18 cellular contexts compared by ENCODE assay signal in genomic region chr3:155619118-155619915, GRCh38.
DNase-seq lines count a peak whose midpoint lies in the region; ATAC-seq, FAIRE-seq and TF ChIP-seq lines count a peak whose summit lies in the region.
"Had no signal": no experiment of that assay in that cellular context is flagged by ENCODE, and none has a peak within 500 bp of the region (broad histone marks: within the 10 kb centered on the region; RNA-seq: fewer than 3 reads in every experiment).

No MANE protein-coding gene starts in this region.

- H3K27me3 Mint-ChIP-seq in GM23338 (ENCODE audit: insufficient read depth, low read depth, poor library complexity): no peaks in the 10 kb centered on the region
- H3K27me3 Mint-ChIP-seq: CD4-positive, CD25-positive, alpha-beta regulatory T cell; T-helper 17 cell had no signal

- H3K4me2 ChIP-seq in GM23338: peak overlapping the region; percentile 37

- ATAC-seq in GM23338 (peak; percentile 99), GM18909 (IDR thresholded peaks at IDR 0.05; ENCODE audit: poor library complexity, unreplicated experiment) (no peak), HG03457 (IDR thresholded peaks at IDR 0.05; ENCODE audit: unreplicated experiment) (no peak), HG02884 (IDR thresholded peaks at IDR 0.05; ENCODE audit: unreplicated experiment) (no peak)
- ATAC-seq: Panc1, Right ventricle myocardium inferior, T-helper 17 cell had no signal

- POLR2A ChIA-PET in GM10248 (lab: Yijun Ruan, JAX): no interaction called here

- H3K27ac ChIP-seq in GM23338 (ENCODE audit: low read depth) (peak overlapping the region; percentile 87), HUES48 (ENCODE audit: low read depth, low read length) (peak overlapping the region; percentile 91)
- H3K27ac ChIP-seq: GM23248 had no signal

- H3K27ac Mint-ChIP-seq in GM23338: peak overlapping the region; percentile 91
- H3K27ac Mint-ChIP-seq: CD4-positive, CD25-positive, alpha-beta regulatory T cell; T-helper 17 cell had no signal

- H3K4me3 Mint-ChIP-seq in GM23338: peak overlapping the region; percentile 17; the same call in 1 of the 3 replicates
- H3K4me3 Mint-ChIP-seq: CD4-positive, CD25-positive, alpha-beta regulatory T cell; T-helper 17 cell had no signal

- H3K79me2 ChIP-seq in GM23338 (replicated peaks; ENCODE audit: insufficient read depth): peaks cover 31% of the 10 kb centered on the region

- H3K9ac ChIP-seq in HUES48 (ENCODE audit: low read depth, low read length): no peak overlapping the region; the same call in 1 of the 2 replicates
- H3K9ac ChIP-seq: GM23248 had no signal

- FAIRE-seq in bronchial epithelial cell (lab: Jason Lieb, UNC): peak; percentile 75

- CTCF ChIA-PET in GM10248 (lab: Yijun Ruan, JAX): interaction anchor here (1.4 to 1.7 kb wide), 2 partner anchors 10 to 37 kb away, joined by 3 to 4 read pairs; no protein-coding TSS in a partner anchor

- H2AFZ ChIP-seq in GM23338: no peak overlapping the region
- H2AFZ ChIP-seq: GM23248 had no signal

- H3K36me3 ChIP-seq in GM23338 (ENCODE audit: insufficient read depth) (peaks cover 17% of the 10 kb centered on the region; the same call in 1 of the 2 replicates), HUES48 (ENCODE audit: control insufficient read depth, insufficient read depth, low read length) (peaks cover 3% of the 10 kb centered on the region; the same call in 1 of the 2 replicates), bronchial epithelial cell (ENCODE audit: control insufficient read depth, insufficient read depth, low read length) (no peaks in the 10 kb centered on the region)

- peaks cover 54% of the 10 kb centered on the region for H3K4me1 Mint-ChIP-seq in GM23338
- H3K4me1 Mint-ChIP-seq: CD4-positive, CD25-positive, alpha-beta regulatory T cell; T-helper 17 cell had no signal

- H4K20me1 ChIP-seq in GM23338 (replicated peaks; ENCODE audit: insufficient read depth): no peaks in the 10 kb centered on the region

- H3K4me3 ChIP-seq in GM23338 (peak overlapping the region; percentile 1; the same call in 1 of the 2 replicates), HUES48 (ENCODE audit: low read depth, low read length) (peak overlapping the region; percentile 39; the same call in 1 of the 2 replicates), bronchial epithelial cell (ENCODE audit: low read depth, low read length) (no peak overlapping the region)
- H3K4me3 ChIP-seq: GM23248 had no signal

- H3F3A ChIP-seq in GM23338 (replicated peaks; ENCODE audit: low read depth): no peaks in the 10 kb centered on the region

- no peak for TF ChIP-seq CTCF in GM23338 (conservative IDR thresholded peaks at IDR 0.05; ENCODE audit: low read depth in 2 of 2)
- no peak for TF ChIP-seq CTCF in bronchial epithelial cell (IDR thresholded peaks at IDR 0.05; ENCODE audit: insufficient read depth, low read length, severe bottlenecking)
- TF ChIP-seq CTCF in GM10248 (IDR thresholded peaks at IDR 0.05; ENCODE audit: control extremely low read depth, extremely low read depth, low read depth, missing control alignments): no peak

- no peaks in the 10 kb centered on the region for H3K9me2 ChIP-seq in GM23338 (ENCODE audit: insufficient read depth)

- peaks cover 29% of the 10 kb centered on the region for H3K4me1 ChIP-seq in GM23338 (ENCODE audit: insufficient read depth)
- H3K4me1 ChIP-seq in HUES48 (ENCODE audit: control insufficient read depth, insufficient read depth, low read length): peaks cover 25% of the 10 kb centered on the region

- peaks cover 37% of the 10 kb centered on the region for H3K36me3 Mint-ChIP-seq in GM23338 (ENCODE audit: low read depth)
- H3K36me3 Mint-ChIP-seq: CD4-positive, CD25-positive, alpha-beta regulatory T cell had no signal

- no peaks in the 10 kb centered on the region for H3K27me3 ChIP-seq in GM23338 (ENCODE audit: insufficient read depth)
- no peaks in the 10 kb centered on the region for H3K27me3 ChIP-seq in HUES48 (ENCODE audit: control insufficient read depth, insufficient read depth, low read length)
- H3K27me3 ChIP-seq in bronchial epithelial cell (ENCODE audit: control insufficient read depth, insufficient read depth, low read length): no peaks in the 10 kb centered on the region

- peaks cover 28% of the 10 kb centered on the region for H3K9me3 ChIP-seq in HUES48 (ENCODE audit: control insufficient read depth, insufficient read depth, low read length)

- H3K9me3 Mint-ChIP-seq in GM23338: peaks cover 35% of the 10 kb centered on the region

- DNase-seq in GM23338 (ENCODE audit: low spot score) (peak; percentile 92), bronchial epithelial cell (ENCODE audit: low read depth) (no peak), iPS-NIHi7 (ENCODE audit: extremely low spot score) (peak; percentile 71), GM10248 (ENCODE audit: extremely low spot score) (no peak)
- DNase-seq: ACHN; CD4-positive, CD25-positive, alpha-beta regulatory T cell; GM23248; NCI-H1436 treated with DMSO at 0.1 percent for 48 hours; NCI-H2107; NCI-H446 treated with DMSO at 0.1 percent for 48 hours; NCI-H82; T-helper 17 cell had no signal

TF ChIP-seq in GM23338, 12 proteins besides CTCF, POLR2A, EP300 and RAD21:
- TF ChIP-seq NANOG (IDR thresholded peaks at IDR 0.05; ENCODE audit: borderline replicate concordance) (peak; percentile 56; the same call in 1 of the 2 replicates), STAT1 (IDR thresholded peaks at IDR 0.05; ENCODE audit: unreplicated experiment) (no peak)
- TF ChIP-seq, protein P1, sequence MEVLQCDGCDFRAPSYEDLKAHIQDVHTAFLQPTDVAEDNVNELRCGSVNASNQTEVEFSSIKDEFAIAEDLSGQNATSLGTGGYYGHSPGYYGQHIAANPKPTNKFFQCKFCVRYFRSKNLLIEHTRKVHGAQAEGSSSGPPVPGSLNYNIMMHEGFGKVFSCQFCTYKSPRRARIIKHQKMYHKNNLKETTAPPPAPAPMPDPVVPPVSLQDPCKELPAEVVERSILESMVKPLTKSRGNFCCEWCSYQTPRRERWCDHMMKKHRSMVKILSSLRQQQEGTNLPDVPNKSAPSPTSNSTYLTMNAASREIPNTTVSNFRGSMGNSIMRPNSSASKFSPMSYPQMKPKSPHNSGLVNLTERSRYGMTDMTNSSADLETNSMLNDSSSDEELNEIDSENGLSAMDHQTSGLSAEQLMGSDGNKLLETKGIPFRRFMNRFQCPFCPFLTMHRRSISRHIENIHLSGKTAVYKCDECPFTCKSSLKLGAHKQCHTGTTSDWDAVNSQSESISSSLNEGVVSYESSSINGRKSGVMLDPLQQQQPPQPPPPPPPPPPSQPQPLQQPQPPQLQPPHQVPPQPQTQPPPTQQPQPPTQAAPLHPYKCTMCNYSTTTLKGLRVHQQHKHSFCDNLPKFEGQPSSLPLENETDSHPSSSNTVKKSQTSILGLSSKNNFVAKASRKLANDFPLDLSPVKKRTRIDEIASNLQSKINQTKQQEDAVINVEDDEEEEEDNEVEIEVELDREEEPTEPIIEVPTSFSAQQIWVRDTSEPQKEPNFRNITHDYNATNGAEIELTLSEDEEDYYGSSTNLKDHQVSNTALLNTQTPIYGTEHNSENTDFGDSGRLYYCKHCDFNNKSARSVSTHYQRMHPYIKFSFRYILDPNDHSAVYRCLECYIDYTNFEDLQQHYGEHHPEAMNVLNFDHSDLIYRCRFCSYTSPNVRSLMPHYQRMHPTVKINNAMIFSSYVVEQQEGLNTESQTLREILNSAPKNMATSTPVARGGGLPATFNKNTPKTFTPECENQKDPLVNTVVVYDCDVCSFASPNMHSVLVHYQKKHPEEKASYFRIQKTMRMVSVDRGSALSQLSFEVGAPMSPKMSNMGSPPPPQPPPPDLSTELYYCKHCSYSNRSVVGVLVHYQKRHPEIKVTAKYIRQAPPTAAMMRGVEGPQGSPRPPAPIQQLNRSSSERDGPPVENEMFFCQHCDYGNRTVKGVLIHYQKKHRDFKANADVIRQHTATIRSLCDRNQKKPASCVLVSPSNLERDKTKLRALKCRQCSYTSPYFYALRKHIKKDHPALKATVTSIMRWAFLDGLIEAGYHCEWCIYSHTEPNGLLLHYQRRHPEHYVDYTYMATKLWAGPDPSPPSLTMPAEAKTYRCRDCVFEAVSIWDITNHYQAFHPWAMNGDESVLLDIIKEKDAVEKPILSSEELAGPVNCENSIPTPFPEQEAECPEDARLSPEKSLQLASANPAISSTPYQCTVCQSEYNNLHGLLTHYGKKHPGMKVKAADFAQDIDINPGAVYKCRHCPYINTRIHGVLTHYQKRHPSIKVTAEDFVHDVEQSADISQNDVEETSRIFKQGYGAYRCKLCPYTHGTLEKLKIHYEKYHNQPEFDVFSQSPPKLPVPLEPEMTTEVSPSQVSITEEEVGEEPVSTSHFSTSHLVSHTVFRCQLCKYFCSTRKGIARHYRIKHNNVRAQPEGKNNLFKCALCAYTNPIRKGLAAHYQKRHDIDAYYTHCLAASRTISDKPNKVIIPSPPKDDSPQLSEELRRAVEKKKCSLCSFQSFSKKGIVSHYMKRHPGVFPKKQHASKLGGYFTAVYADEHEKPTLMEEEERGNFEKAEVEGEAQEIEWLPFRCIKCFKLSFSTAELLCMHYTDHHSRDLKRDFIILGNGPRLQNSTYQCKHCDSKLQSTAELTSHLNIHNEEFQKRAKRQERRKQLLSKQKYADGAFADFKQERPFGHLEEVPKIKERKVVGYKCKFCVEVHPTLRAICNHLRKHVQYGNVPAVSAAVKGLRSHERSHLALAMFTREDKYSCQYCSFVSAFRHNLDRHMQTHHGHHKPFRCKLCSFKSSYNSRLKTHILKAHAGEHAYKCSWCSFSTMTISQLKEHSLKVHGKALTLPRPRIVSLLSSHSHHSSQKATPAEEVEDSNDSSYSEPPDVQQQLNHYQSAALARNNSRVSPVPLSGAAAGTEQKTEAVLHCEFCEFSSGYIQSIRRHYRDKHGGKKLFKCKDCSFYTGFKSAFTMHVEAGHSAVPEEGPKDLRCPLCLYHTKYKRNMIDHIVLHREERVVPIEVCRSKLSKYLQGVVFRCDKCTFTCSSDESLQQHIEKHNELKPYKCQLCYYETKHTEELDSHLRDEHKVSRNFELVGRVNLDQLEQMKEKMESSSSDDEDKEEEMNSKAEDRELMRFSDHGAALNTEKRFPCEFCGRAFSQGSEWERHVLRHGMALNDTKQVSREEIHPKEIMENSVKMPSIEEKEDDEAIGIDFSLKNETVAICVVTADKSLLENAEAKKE (CRISPR knock-in tag; IDR thresholded peaks at IDR 0.05): peak; percentile 73

Comparison
In these comparisons a context has a peak if more than half of its experiments do, and no peak if none do; other contexts are left out.
1. DNase-seq: peak in GM23338 (single experiment) and iPS-NIHi7 (single experiment); none in bronchial epithelial cell (single experiment) and GM10248 (single experiment).